ENCODE assay signal across 8 cellular contexts in genomic region chr10:102422586-102423129, GRCh38. TPM values are rescaled to one million over a fixed set of nuclear protein-coding genes. Genes with fewer than 3 reads are reported as not detected.
DNase-seq lines count a peak whose midpoint lies in the region; ATAC-seq and TF ChIP-seq lines count a peak whose summit lies in the region.

No MANE protein-coding gene starts in this region.

- H3K9me3 ChIP-seq in esophagus squamous epithelium: no peaks in the 10 kb centered on the region
- H3K9me3 ChIP-seq in thymus (ENCODE audit: control insufficient read depth): no peaks in the 10 kb centered on the region

- CTCF ChIA-PET in activated CD8-positive, alpha-beta T cell treated with anti-CD3 and anti-CD28 coated beads for 36 hours (lab: Charles Lee): interaction anchor here (0.9 to 6.2 kb wide), 21 partner anchors 9 to 291 kb away, joined by 3 to 143 read pairs (median 5); partner anchors contain the start of genes C10orf95, CUEDC2, NFKB2 and PITX3

- H3K27me3 ChIP-seq in esophagus squamous epithelium (peaks cover 0 to 18% (median 0%) of the 10 kb centered on the region in 4 donors), thymus (ENCODE audit: control insufficient read depth, insufficient read depth) (peaks cover 19% of the 10 kb centered on the region)

- DNase-seq in activated CD4-positive, alpha-beta T cell treated with anti-CD3 and anti-CD28 coated beads, Interleukin-2, amount 10 ng/mL, durations not matched to agents 24 days and 14 days: peak; percentile 89
- no peak for DNase-seq in activated CD4-positive, alpha-beta T cell treated with anti-CD3 and anti-CD28 coated beads, Interleukin-2, amount 50 U/mL, for 4 hours
- peak; percentile 53 for DNase-seq in LHCN-M2 (ENCODE audit: low read depth)
- peak; percentile 68 for DNase-seq in activated CD8-positive, alpha-beta T cell treated with anti-CD3 and anti-CD28 coated beads for 36 hours
- no peak for DNase-seq in esophagus squamous epithelium (lab: John Stamatoyannopoulos, UW)
- DNase-seq in mucosa of gallbladder (ENCODE audit: low spot score): peak; percentile 82
- no peak for DNase-seq in GM19238 (ENCODE audit: insufficient read length, low spot score)

- peaks cover 24% of the 10 kb centered on the region for H3K36me3 Mint-ChIP-seq in activated CD4-positive, alpha-beta T cell treated with anti-CD3 and anti-CD28 coated beads, Interleukin-2, amount 10 ng/mL, durations not matched to agents 24 days and 14 days (ENCODE audit: low read depth)
- H3K36me3 Mint-ChIP-seq in activated CD8-positive, alpha-beta T cell treated with anti-CD3 and anti-CD28 coated beads for 36 hours (ENCODE audit: low read depth): peaks cover 8% of the 10 kb centered on the region

- peak overlapping the region; percentile 96 for H3K4me3 Mint-ChIP-seq in activated CD4-positive, alpha-beta T cell treated with anti-CD3 and anti-CD28 coated beads, Interleukin-2, amount 10 ng/mL, durations not matched to agents 24 days and 14 days
- peak overlapping the region; percentile 87 for H3K4me3 Mint-ChIP-seq in activated CD8-positive, alpha-beta T cell treated with anti-CD3 and anti-CD28 coated beads for 36 hours

- ATAC-seq in activated CD8-positive, alpha-beta T cell treated with anti-CD3 and anti-CD28 coated beads for 36 hours: peak; percentile 14

- POLR2A ChIA-PET in activated CD8-positive, alpha-beta T cell treated with anti-CD3 and anti-CD28 coated beads for 36 hours (lab: Charles Lee): interaction anchor here (0.7 to 7.3 kb wide), 10 partner anchors 9 to 53 kb away, joined by 3 to 73 read pairs (median 39); partner anchors contain the start of genes C10orf95, CUEDC2 and NFKB2

- peaks cover 33% of the 10 kb centered on the region for H3K4me1 Mint-ChIP-seq in activated CD4-positive, alpha-beta T cell treated with anti-CD3 and anti-CD28 coated beads, Interleukin-2, amount 10 ng/mL, durations not matched to agents 24 days and 14 days
- H3K4me1 Mint-ChIP-seq in activated CD8-positive, alpha-beta T cell treated with anti-CD3 and anti-CD28 coated beads for 36 hours (ENCODE audit: low read depth): peaks cover 43% of the 10 kb centered on the region

- H3K36me3 ChIP-seq in esophagus squamous epithelium (peaks cover 5 to 24% (median 9%) of the 10 kb centered on the region in 3 donors), thymus (ENCODE audit: control insufficient read depth, insufficient read depth) (peaks cover 14% of the 10 kb centered on the region)

- H3K27ac ChIP-seq in esophagus squamous epithelium: peak overlapping the region; percentile 87 to 96 (median 95)
- no peak overlapping the region for H3K27ac ChIP-seq in thymus (ENCODE audit: low read depth)

- peaks cover 29 to 50% (median 32%) of the 10 kb centered on the region in 3 donors for H3K4me1 ChIP-seq in esophagus squamous epithelium
- peaks cover 33% of the 10 kb centered on the region for H3K4me1 ChIP-seq in thymus (ENCODE audit: control insufficient read depth, insufficient read depth, low read length)

- no peaks in the 10 kb centered on the region for H3K9me3 Mint-ChIP-seq in activated CD4-positive, alpha-beta T cell treated with anti-CD3 and anti-CD28 coated beads, Interleukin-2, amount 10 ng/mL, durations not matched to agents 24 days and 14 days
- H3K9me3 Mint-ChIP-seq in activated CD8-positive, alpha-beta T cell treated with anti-CD3 and anti-CD28 coated beads for 36 hours: no peaks in the 10 kb centered on the region

- H3K27me3 Mint-ChIP-seq in activated CD4-positive, alpha-beta T cell treated with anti-CD3 and anti-CD28 coated beads, Interleukin-2, amount 10 ng/mL, durations not matched to agents 24 days and 14 days: peaks cover 13% of the 10 kb centered on the region
- H3K27me3 Mint-ChIP-seq in activated CD8-positive, alpha-beta T cell treated with anti-CD3 and anti-CD28 coated beads for 36 hours: peaks cover 6% of the 10 kb centered on the region

- H3K4me3 ChIP-seq in esophagus squamous epithelium (peak overlapping the region; percentile 66 to 97 (median 92)), thymus (ENCODE audit: low read length) (peak overlapping the region; percentile 63)

- TF ChIP-seq POLR2A in esophagus squamous epithelium (IDR thresholded peaks at IDR 0.05): peak in 1 of 4 donors; percentile 11

- peak overlapping the region; percentile 67 for H3K27ac Mint-ChIP-seq in activated CD4-positive, alpha-beta T cell treated with anti-CD3 and anti-CD28 coated beads, Interleukin-2, amount 10 ng/mL, durations not matched to agents 24 days and 14 days
- H3K27ac Mint-ChIP-seq in activated CD8-positive, alpha-beta T cell treated with anti-CD3 and anti-CD28 coated beads for 36 hours: peak overlapping the region; percentile 50

- intact Hi-C loops in activated CD4-positive, alpha-beta T cell treated with anti-CD3 and anti-CD28 coated beads, Interleukin-2, amount 10 ng/mL, durations not matched to agents 24 days and 14 days (cut with micrococcal nuclease): loop anchor here (1.0 kb wide), 1 partner anchor 57 kb away; no protein-coding TSS in a partner anchor
- intact Hi-C loops in activated CD8-positive, alpha-beta T cell treated with anti-CD3 and anti-CD28 coated beads for 36 hours (cut with micrococcal nuclease): no loop called here
- intact Hi-C loops in esophagus squamous epithelium (cut with DNase I): no loop called here

- TF ChIP-seq CTCF in activated CD8-positive, alpha-beta T cell treated with anti-CD3 and anti-CD28 coated beads for 36 hours (IDR thresholded peaks at IDR 0.05): peak; percentile 75
- TF ChIP-seq CTCF in esophagus squamous epithelium (IDR thresholded peaks at IDR 0.05): peak; percentile 66 to 80 (median 77)

- WGBS in esophagus squamous epithelium, 2 donors: 23% methylated on average over 8 of the region's 27 CpGs; no CpG with 5 or more reads in 1 of the 2 donors
- 27% methylated on average over 27 of the region's 27 CpGs for WGBS in thymus

RNA-seq across cellular contexts. Expression of gene FBXL15, which starts 2.0 kb away (rescaled TPM):
- 14.0 and 16.4 TPM in 2 replicates for total RNA-seq in activated CD4-positive, alpha-beta T cell treated with anti-CD3 and anti-CD28 coated beads, Interleukin-2, amount 10 ng/mL, durations not matched to agents 24 days and 14 days
- 15.9 and 22.5 TPM in 2 replicates for total RNA-seq in LHCN-M2 (2014; rRNA removed)
- 7.9 TPM for polyA plus RNA-seq in LHCN-M2 (2012)
- total RNA-seq in activated CD8-positive, alpha-beta T cell treated with anti-CD3 and anti-CD28 coated beads for 36 hours: 10 to 100 TPM; 14.1 to 15.7 TPM
- 10 to 100 TPM; 10.6 to 20.2 (median 18.8) TPM for total RNA-seq in esophagus squamous epithelium
- total RNA-seq in mucosa of gallbladder: 29.3 TPM
- 12.0 TPM for polyA plus RNA-seq in thymus

RNA-seq across cellular contexts. Expression of gene PSD, which starts 4.1 kb away (rescaled TPM):
- total RNA-seq in activated CD4-positive, alpha-beta T cell treated with anti-CD3 and anti-CD28 coated beads, Interleukin-2, amount 10 ng/mL, durations not matched to agents 24 days and 14 days: 10.4 and 12.1 TPM in 2 replicates
- 0.46 TPM in 1 of 2 replicates, not detected in the other for total RNA-seq in LHCN-M2 (2014; rRNA removed)
- polyA plus RNA-seq in LHCN-M2 (2012): 1.6 TPM
- total RNA-seq in activated CD8-positive, alpha-beta T cell treated with anti-CD3 and anti-CD28 coated beads for 36 hours: 10 to 100 TPM in 1 of 2 experiments, 1 to 10 TPM in 1; 9.3 to 10.4 TPM
- total RNA-seq in esophagus squamous epithelium: 1 to 10 TPM in 2 of 4 donors, under 1 TPM in 2; 0.22 to 3.4 (median 0.93) TPM
- 106 TPM for total RNA-seq in mucosa of gallbladder
- polyA plus RNA-seq in thymus: 3.8 TPM

RNA-seq across cellular contexts. Expression of gene CUEDC2, which starts 9.7 kb away (rescaled TPM):
- 64.2 and 67.6 TPM in 2 replicates for total RNA-seq in activated CD4-positive, alpha-beta T cell treated with anti-CD3 and anti-CD28 coated beads, Interleukin-2, amount 10 ng/mL, durations not matched to agents 24 days and 14 days
- total RNA-seq in LHCN-M2 (2014; rRNA removed) (89.3 and 91.4 TPM in 2 replicates), esophagus squamous epithelium (10 to 100 TPM; 16.6 to 37.6 (median 27.0) TPM), mucosa of gallbladder (63.2 TPM)
- 106 TPM for polyA plus RNA-seq in LHCN-M2 (2012)
- 10 to 100 TPM; 71.8 to 76.4 TPM for total RNA-seq in activated CD8-positive, alpha-beta T cell treated with anti-CD3 and anti-CD28 coated beads for 36 hours
- polyA plus RNA-seq in thymus: 52.4 TPM

RNA-seq across cellular contexts. Expression of gene NFKB2, which starts 27.2 kb away (rescaled TPM):
- 300 and 311 TPM in 2 replicates for total RNA-seq in activated CD4-positive, alpha-beta T cell treated with anti-CD3 and anti-CD28 coated beads, Interleukin-2, amount 10 ng/mL, durations not matched to agents 24 days and 14 days
- 15.8 and 16.6 TPM in 2 replicates for total RNA-seq in LHCN-M2 (2014; rRNA removed)
- polyA plus RNA-seq in LHCN-M2 (2012): 15.5 TPM
- 100 to 1,000 TPM; 251 to 253 TPM for total RNA-seq in activated CD8-positive, alpha-beta T cell treated with anti-CD3 and anti-CD28 coated beads for 36 hours
- total RNA-seq in esophagus squamous epithelium: 10 to 100 TPM; 10.7 to 20.2 (median 15.6) TPM
- 42.2 TPM for total RNA-seq in mucosa of gallbladder
- polyA plus RNA-seq in thymus: 37.8 TPM

RNA-seq across cellular contexts. Expression of gene C10orf95, which starts 28.7 kb away (rescaled TPM):
- 0.33 and 0.52 TPM in 2 replicates for total RNA-seq in activated CD4-positive, alpha-beta T cell treated with anti-CD3 and anti-CD28 coated beads, Interleukin-2, amount 10 ng/mL, durations not matched to agents 24 days and 14 days
- 0.06 TPM in 1 of 2 replicates, not detected in the other for total RNA-seq in LHCN-M2 (2014; rRNA removed)
- not detected for polyA plus RNA-seq in LHCN-M2 (2012)
- total RNA-seq in activated CD8-positive, alpha-beta T cell treated with anti-CD3 and anti-CD28 coated beads for 36 hours: under 1 TPM; 0.20 to 0.36 TPM
- total RNA-seq in esophagus squamous epithelium: 1 to 10 TPM in 2 of 4 donors, under 1 TPM in 1, not detected in 1; 0.23 to 1.9 (median 1.1) TPM
- 0.46 TPM for total RNA-seq in mucosa of gallbladder
- polyA plus RNA-seq in thymus: 0.46 TPM

Comparison
In these comparisons a context has a peak if more than half of its experiments do, and no peak if none do; other contexts are left out.
1. DNase-seq: peak in activated CD4-positive, alpha-beta T cell treated with anti-CD3 and anti-CD28 coated beads, Interleukin-2, amount 10 ng/mL, durations not matched to agents 24 days and 14 days (single experiment), LHCN-M2 (single experiment), activated CD8-positive, alpha-beta T cell treated with anti-CD3 and anti-CD28 coated beads for 36 hours (single experiment) and mucosa of gallbladder (single experiment); none in activated CD4-positive, alpha-beta T cell treated with anti-CD3 and anti-CD28 coated beads, Interleukin-2, amount 50 U/mL, for 4 hours (0 of 2), esophagus squamous epithelium (single experiment) and GM19238 (single experiment).